13 cellular contexts compared by ENCODE assay signal in the genomic region with DNA sequence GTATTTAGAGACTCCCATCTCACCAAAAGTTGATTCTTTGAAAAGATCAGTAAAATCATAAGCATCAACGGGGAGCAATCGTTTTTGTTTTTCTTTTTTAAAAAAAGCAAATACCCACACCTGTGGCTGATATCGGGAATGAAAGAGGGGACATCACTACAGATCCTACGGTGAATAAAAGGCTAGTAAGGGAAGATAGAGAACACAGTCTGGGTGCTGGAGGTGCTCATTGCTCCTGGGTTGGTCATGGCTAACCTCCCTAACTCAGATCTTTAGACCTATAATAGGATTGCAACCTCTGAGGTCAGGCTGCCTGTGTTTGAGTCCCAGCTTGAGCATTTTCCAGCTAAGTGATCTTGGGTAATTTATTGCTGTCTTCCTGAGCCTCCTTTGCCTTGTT. TPM values are rescaled to one million over a fixed set of nuclear protein-coding genes. Genes with fewer than 3 reads are reported as not detected.
DNase-seq lines count a peak whose midpoint lies in the region; ATAC-seq and TF ChIP-seq lines count a peak whose summit lies in the region.
"Had no signal": no experiment of that assay in that cellular context is flagged by ENCODE, and none has a peak within 500 bp of the region (broad histone marks: within the 10 kb centered on the region; RNA-seq: fewer than 3 reads in every experiment).

No MANE protein-coding gene starts in this region.

- peak overlapping the region; percentile 67 to 87 for H3K4me3 Mint-ChIP-seq in activated T-cell treated with anti-CD3 and anti-CD28 coated beads, Interleukin-2, amount 50 U/mL, for 72 hours
- H3K4me3 Mint-ChIP-seq: activated CD8-positive, alpha-beta memory T cell treated with anti-CD3 and anti-CD28 coated beads, Interleukin-2, amount 10 ng/mL, durations not matched to agents 7 days and 5 days had no signal

- no peak for DNase-seq in activated T-cell treated with anti-CD3 and anti-CD28 coated beads, Interleukin-2, amount 50 U/mL, for 72 hours
- DNase-seq in activated T-cell treated with anti-CD3 and anti-CD28 coated beads for 4 hours (no peak), coronary artery (ENCODE audit: low spot score) (no peak), upper lobe of left lung (no peak), NCI-H1048 (lab: John Stamatoyannopoulos, UW) (no peak)
- DNase-seq in stimulated activated naive CD4-positive, alpha-beta T cell (lab: John Stamatoyannopoulos, UW): no peak
- DNase-seq: 8988T; activated CD8-positive, alpha-beta memory T cell treated with anti-CD3 and anti-CD28 coated beads, Interleukin-2, amount 10 ng/mL, durations not matched to agents 7 days and 5 days; GDM1; kidney; stimulated activated CD4-positive, alpha-beta T cell treated with anti-CD3 and anti-CD28 coated beads, Interleukin-12 subunit alpha, Interleukin-12 subunit beta, amount 100 ng/mL, for 4 hours had no signal

- H3K27ac ChIP-seq in coronary artery: peak overlapping the region; percentile 90 to 99
- no peak overlapping the region for H3K27ac ChIP-seq in mesodermal cell (ENCODE audit: low read depth, low read length, severe bottlenecking)
- H3K27ac ChIP-seq in upper lobe of left lung: peak overlapping the region in 3 of 4 donors; percentile 85 to 94 (median 90)

- H3K36me3 ChIP-seq in mesodermal cell (ENCODE audit: control insufficient read depth, insufficient read depth, low read length) (peaks cover 29% of the 10 kb centered on the region), upper lobe of left lung (peaks cover 0 to 25% (median 12%) of the 10 kb centered on the region in 4 donors)

- H3K4me1 Mint-ChIP-seq in activated T-cell treated with anti-CD3 and anti-CD28 coated beads, Interleukin-2, amount 50 U/mL, for 72 hours (ENCODE audit: low read depth): peaks cover 20% of the 10 kb centered on the region

- no peaks in the 10 kb centered on the region for H3K36me3 Mint-ChIP-seq in activated T-cell treated with anti-CD3 and anti-CD28 coated beads, Interleukin-2, amount 50 U/mL, for 72 hours (ENCODE audit: insufficient read depth in 2 of 2)
- H3K36me3 Mint-ChIP-seq: activated CD8-positive, alpha-beta memory T cell treated with anti-CD3 and anti-CD28 coated beads, Interleukin-2, amount 10 ng/mL, durations not matched to agents 7 days and 5 days had no signal

- H3K4me1 ChIP-seq in mesodermal cell (ENCODE audit: control insufficient read depth, insufficient read depth, low read length, poor library complexity, severe bottlenecking) (peaks cover 12% of the 10 kb centered on the region), upper lobe of left lung (peaks cover 35 to 40% (median 39%) of the 10 kb centered on the region in 4 donors)

- H3K4me3 ChIP-seq in coronary artery: peak overlapping the region; percentile 94
- peak overlapping the region; percentile 73 for H3K4me3 ChIP-seq in mesodermal cell (ENCODE audit: extremely low read depth, insufficient read depth, low read length, poor library complexity, severe bottlenecking)
- H3K4me3 ChIP-seq in upper lobe of left lung: peak overlapping the region; percentile 7 to 92 (median 69)

- peaks cover 41% of the 10 kb centered on the region for H3K27me3 Mint-ChIP-seq in activated T-cell treated with anti-CD3 and anti-CD28 coated beads, Interleukin-2, amount 50 U/mL, for 72 hours (ENCODE audit: low read depth)

- no peak for TF ChIP-seq POLR2A in upper lobe of left lung (IDR thresholded peaks at IDR 0.05)

- peaks cover 8% of the 10 kb centered on the region for H3K9me3 ChIP-seq in mesodermal cell (ENCODE audit: control insufficient read depth, low read length)
- no peaks in the 10 kb centered on the region for H3K9me3 ChIP-seq in upper lobe of left lung

- TF ChIP-seq CTCF in coronary artery (IDR thresholded peaks at IDR 0.05): no peak
- TF ChIP-seq CTCF in upper lobe of left lung (IDR thresholded peaks at IDR 0.05): no peak

- no peak for TF ChIP-seq EP300 in upper lobe of left lung (IDR thresholded peaks at IDR 0.05)

- H3K27ac Mint-ChIP-seq in activated T-cell treated with anti-CD3 and anti-CD28 coated beads, Interleukin-2, amount 50 U/mL, for 72 hours: no peak overlapping the region
- H3K27ac Mint-ChIP-seq: activated CD8-positive, alpha-beta memory T cell treated with anti-CD3 and anti-CD28 coated beads, Interleukin-2, amount 10 ng/mL, durations not matched to agents 7 days and 5 days had no signal

- no peak for ATAC-seq in activated T-cell treated with anti-CD3 and anti-CD28 coated beads, Interleukin-2, amount 50 U/mL, for 72 hours (replicated peaks in 1 of 2)
- ATAC-seq in upper lobe of left lung (ENCODE audit: low FRiP score in 2 of 2) (no peak), HG02852 (IDR thresholded peaks at IDR 0.05; ENCODE audit: unreplicated experiment) (no peak)
- ATAC-seq: activated CD8-positive, alpha-beta memory T cell treated with anti-CD3 and anti-CD28 coated beads, Interleukin-2, amount 10 ng/mL, durations not matched to agents 7 days and 5 days had no signal

- WGBS in mesodermal cell (ENCODE audit: insufficient coverage in 2 of 2), 2 experiments: 95 to 100% methylated on average over 4 of the region's 4 CpGs
- 73 to 74% methylated on average over 4 of the region's 4 CpGs for WGBS in upper lobe of left lung, 2 donors

- no peaks in the 10 kb centered on the region for H3K9me3 Mint-ChIP-seq in activated T-cell treated with anti-CD3 and anti-CD28 coated beads, Interleukin-2, amount 50 U/mL, for 72 hours

- no peaks in the 10 kb centered on the region for H3K27me3 ChIP-seq in upper lobe of left lung

RNA-seq across cellular contexts. Expression of gene EHD2, which starts 1.1 kb away (rescaled TPM):
- total RNA-seq in activated T-cell treated with anti-CD3 and anti-CD28 coated beads, Interleukin-2, amount 50 U/mL, for 72 hours: 1 to 10 TPM; 1.6 to 2.9 TPM
- 67.6 TPM for polyA plus RNA-seq in mesodermal cell (2013, experiment 1 of 2)
- 58.2 TPM for polyA plus RNA-seq in mesodermal cell (2013, experiment 2 of 2)
- total RNA-seq in upper lobe of left lung: 100 to 1,000 TPM in 4 of 6 donors, 10 to 100 TPM in 2; 80.7 to 426 (median 181) TPM

RNA-seq across cellular contexts. Expression of gene NOP53, which starts 31.0 kb away (rescaled TPM):
- 100 to 1,000 TPM; 405 to 415 TPM for total RNA-seq in activated T-cell treated with anti-CD3 and anti-CD28 coated beads, Interleukin-2, amount 50 U/mL, for 72 hours
- polyA plus RNA-seq in mesodermal cell (2013, experiment 1 of 2): 220 TPM
- polyA plus RNA-seq in mesodermal cell (2013, experiment 2 of 2): 208 TPM
- 100 to 1,000 TPM; 261 to 432 (median 282) TPM for total RNA-seq in upper lobe of left lung

Comparison
In these comparisons a context has a peak if more than half of its experiments do, and no peak if none do; other contexts are left out.
1. RNA of gene EHD2, which starts 1.1 kb away (total RNA-seq): 80.7 to 426 TPM in upper lobe of left lung; 1.6 to 2.9 TPM in activated T-cell treated with anti-CD3 and anti-CD28 coated beads, Interleukin-2, amount 50 U/mL, for 72 hours; every median in the first group is over 10 times any median in the second.
2. Peak in every context shown above with its lines, with median percentiles within 50 percentile points of each other: H3K4me3 ChIP-seq.